In genomic region chr16:11350531-11351335, GRCh38 we compare ENCODE assay signal across 14 cellular contexts. TPM values are rescaled to one million over a fixed set of nuclear protein-coding genes. Genes with fewer than 3 reads are reported as not detected.
DNase-seq lines count a peak whose midpoint lies in the region; ATAC-seq and TF ChIP-seq lines count a peak whose summit lies in the region.
"Had no signal": no experiment of that assay in that cellular context is flagged by ENCODE, and none has a peak within 500 bp of the region (broad histone marks: within the 10 kb centered on the region; RNA-seq: fewer than 3 reads in every experiment).

No MANE protein-coding gene starts in this region.

- DNase-seq in AG04450 (ENCODE audit: low read depth, low spot score) = peak; percentile 56
- DNase-seq in epithelial cell of prostate (ENCODE audit: low read depth, low spot score) = no peak
- DNase-seq in osteocyte (ENCODE audit: extremely low spot score, unreplicated experiment) = no peak
- no peak for DNase-seq in NCI-H524 treated with DMSO at 0.1 percent for 48 hours (lab: John Stamatoyannopoulos, UW)
- DNase-seq in GF-D8 (lab: John Stamatoyannopoulos, UW) = no peak
- DNase-seq in mammary epithelial cell = no peak
- DNase-seq: activated CD8-positive, alpha-beta memory T cell treated with anti-CD3 and anti-CD28 coated beads for 24 hours; activated naive CD8-positive, alpha-beta T cell treated with anti-CD3 and anti-CD28 coated beads, Interleukin-2, amount 50 U/mL, for 24 hours; endodermal cell; NCI-H69 had no signal

- WGBS in mammary epithelial cell (ENCODE audit: low coverage, missing lambda C conversion rate) = 81% methylated on average over 11 of the region's 13 CpGs

- POLR2A ChIA-PET in AG04450 (lab: Yijun Ruan, JAX) = interaction anchor here (1.1 to 1.6 kb wide), 3 partner anchors 95 to 271 kb away, joined by 4 to 11 read pairs (median 10); partner anchors contain the start of gene SOCS1

- peak overlapping the region; percentile 39 for H3K4me3 ChIP-seq in AG04450 (ENCODE audit: low read depth, low read length)
- no peak overlapping the region for H3K4me3 ChIP-seq in Loucy (ENCODE audit: low read length, poor library complexity, severe bottlenecking)
- H3K4me3 ChIP-seq in mammary epithelial cell (replicated peaks in 1 of 3; ENCODE audit: insufficient read depth in 1 of 3, low read depth in 2 of 3, low read length in 3 of 3) = no peak overlapping the region

- no TSS peak for BruUV-seq in mammary epithelial cell (replicated peaks; lab: Mats Ljungman, UMichigan)

- CTCF ChIA-PET in AG04450 (lab: Charles Lee) (interaction anchor here (0.6 to 1.9 kb wide), 4 partner anchors 32 to 386 kb away, joined by 4 to 8 read pairs (median 5); partner anchors contain the start of gene SOCS1), mammary epithelial cell (lab: Charles Lee; ENCODE audit: low non-redundant PET) (no interaction called here)

- H3K79me2 ChIP-seq in Loucy (ENCODE audit: insufficient read depth, low read length) (peaks cover 52% of the 10 kb centered on the region), mammary epithelial cell (ENCODE audit: insufficient read depth, low read length) (peaks cover 43% of the 10 kb centered on the region)
- H3K79me2 ChIP-seq: parathyroid adenoma had no signal

- H3K9me3 ChIP-seq in AG04450 (ENCODE audit: control insufficient read depth, insufficient read depth, low read length) = peaks cover 4% of the 10 kb centered on the region; the same call in 1 of the 2 replicates
- H3K9me3 ChIP-seq in Loucy (ENCODE audit: insufficient read depth, low read depth, low read length) = no peaks in the 10 kb centered on the region
- no peaks in the 10 kb centered on the region for H3K9me3 ChIP-seq in mammary epithelial cell (replicated peaks; ENCODE audit: insufficient read depth, low read length)

- in situ Hi-C loops in mammary epithelial cell (cut with MboI; ENCODE audit: low sequenced_read_pairs in 2 of 2) = no loop called here

- ATAC-seq in HG02759 (IDR thresholded peaks at IDR 0.05; ENCODE audit: unreplicated experiment) = no peak
- ATAC-seq: activated naive CD8-positive, alpha-beta T cell treated with anti-CD3 and anti-CD28 coated beads, Interleukin-2, amount 50 U/mL, for 24 hours had no signal

- H3K9me2 ChIP-seq in Loucy (replicated peaks; ENCODE audit: low read depth, low read length) = no peaks in the 10 kb centered on the region

- H3K27ac Mint-ChIP-seq in osteocyte (ENCODE audit: unreplicated experiment) = peak overlapping the region; percentile 96
- H3K27ac Mint-ChIP-seq: activated naive CD8-positive, alpha-beta T cell treated with anti-CD3 and anti-CD28 coated beads, Interleukin-2, amount 50 U/mL, for 24 hours; B cell; endodermal cell had no signal

- no peaks in the 10 kb centered on the region for H3K36me3 Mint-ChIP-seq in osteocyte (ENCODE audit: unreplicated experiment)

- H3K36me3 ChIP-seq in Loucy (ENCODE audit: insufficient read depth, low read length) (no peaks in the 10 kb centered on the region), mammary epithelial cell (ENCODE audit: insufficient read depth, low read length) (no peaks in the 10 kb centered on the region)

- no peaks in the 10 kb centered on the region for H3F3A ChIP-seq in Loucy (ENCODE audit: low read depth)

- peak overlapping the region; percentile 12 for H3K9ac ChIP-seq in Loucy (ENCODE audit: low read depth, low read length, poor library complexity, severe bottlenecking)
- no peak overlapping the region for H3K9ac ChIP-seq in mammary epithelial cell (ENCODE audit: insufficient read depth, low read length)
- H3K9ac ChIP-seq: parathyroid adenoma had no signal

- H3K4me2 ChIP-seq in Loucy (ENCODE audit: low read depth, low read length, poor library complexity, severe bottlenecking) (peak overlapping the region; percentile 57), mammary epithelial cell (ENCODE audit: insufficient read depth, low read depth, low read length) (no peak overlapping the region)

- no peak overlapping the region for H2AFZ ChIP-seq in Loucy (ENCODE audit: low read length)
- no peak overlapping the region for H2AFZ ChIP-seq in mammary epithelial cell (ENCODE audit: low read depth, low read length)
- H2AFZ ChIP-seq: parathyroid adenoma had no signal

- H3K27me3 ChIP-seq in AG04450 (ENCODE audit: control insufficient read depth, insufficient read depth, low read length) (no peaks in the 10 kb centered on the region), Loucy (ENCODE audit: insufficient read depth, low read length, poor library complexity, severe bottlenecking) (no peaks in the 10 kb centered on the region), mammary epithelial cell (ENCODE audit: insufficient read depth, low read length) (no peaks in the 10 kb centered on the region)

- peaks cover 46% of the 10 kb centered on the region for H3K4me1 Mint-ChIP-seq in osteocyte (ENCODE audit: unreplicated experiment)

- dilution Hi-C loops in mammary epithelial cell (cut with HindIII; ENCODE audit: low sequenced_read_pairs) = loop anchor here (5.0 to 10.0 kb wide), 4 partner anchors 73 to 398 kb away; partner anchors contain the start of gene PRM2

- H3K27ac ChIP-seq in AG04450 (ENCODE audit: low read depth, low read length) (peak overlapping the region; percentile 85), epithelial cell of prostate (peak overlapping the region; percentile 62), mammary epithelial cell (ENCODE audit: insufficient read depth, low read depth, low read length) (no peak overlapping the region)
- H3K27ac ChIP-seq: parathyroid adenoma had no signal

- H3K9me3 Mint-ChIP-seq in osteocyte (ENCODE audit: unreplicated experiment) = no peaks in the 10 kb centered on the region
- H3K9me3 Mint-ChIP-seq: activated naive CD8-positive, alpha-beta T cell treated with anti-CD3 and anti-CD28 coated beads, Interleukin-2, amount 50 U/mL, for 24 hours; endodermal cell had no signal

- no peaks in the 10 kb centered on the region for H3K27me3 Mint-ChIP-seq in osteocyte (ENCODE audit: unreplicated experiment)
- H3K27me3 Mint-ChIP-seq: activated naive CD8-positive, alpha-beta T cell treated with anti-CD3 and anti-CD28 coated beads, Interleukin-2, amount 50 U/mL, for 24 hours; B cell had no signal

- TF ChIP-seq CTCF in AG04450 (IDR thresholded peaks at IDR 0.05; ENCODE audit: low read depth, low read length) (no peak), Loucy (conservative IDR thresholded peaks at IDR 0.05; ENCODE audit: low read length) (no peak), osteocyte (IDR thresholded peaks at IDR 0.05) (no peak), mammary epithelial cell (conservative IDR thresholded peaks at IDR 0.05 in 1 of 2, IDR thresholded peaks at IDR 0.05 in 1 of 2; ENCODE audit: extremely low read depth in 1 of 2, insufficient read depth in 1 of 2, low read depth in 1 of 2, low read length in 2 of 2) (no peak)

- peak overlapping the region; percentile 62 for H3K4me3 Mint-ChIP-seq in osteocyte (ENCODE audit: unreplicated experiment)
- H3K4me3 Mint-ChIP-seq: activated naive CD8-positive, alpha-beta T cell treated with anti-CD3 and anti-CD28 coated beads, Interleukin-2, amount 50 U/mL, for 24 hours; B cell; endodermal cell had no signal

- peaks cover 40% of the 10 kb centered on the region for H3K4me1 ChIP-seq in Loucy (ENCODE audit: insufficient read depth, low read length, poor library complexity, severe bottlenecking)
- peaks cover 5% of the 10 kb centered on the region for H3K4me1 ChIP-seq in mammary epithelial cell (ENCODE audit: insufficient read depth, low read length)
- H3K4me1 ChIP-seq: parathyroid adenoma had no signal

- H4K20me1 ChIP-seq in Loucy (ENCODE audit: insufficient read depth, low read length, poor library complexity, severe bottlenecking) = no peaks in the 10 kb centered on the region
- H4K20me1 ChIP-seq in mammary epithelial cell (ENCODE audit: insufficient read depth, low read length) = no peaks in the 10 kb centered on the region

- intact Hi-C loops in mammary epithelial cell (cut with micrococcal nuclease) = no loop called here

RNA-seq across cellular contexts. Expression of gene RMI2, which starts 5.5 kb away (rescaled TPM):
- polyA plus RNA-seq in AG04450 (2011; rRNA removed) (3.8 and 4.7 TPM in 2 replicates), mammary epithelial cell (13.8 TPM)
- polyA minus RNA-seq in AG04450 (2011; rRNA and poly(A)+ RNA removed) = 3.0 and 4.4 TPM in 2 replicates
- total RNA-seq in osteocyte (4.1 and 5.1 TPM in 2 replicates), mammary epithelial cell (10 to 100 TPM in 1 of 2 donors, 1 to 10 TPM in 1; 2.2 to 14.7 TPM)
- 3.6 TPM for polyA minus RNA-seq in mammary epithelial cell
